1 cellular context compared by ENCODE assay signal in the genomic region with DNA sequence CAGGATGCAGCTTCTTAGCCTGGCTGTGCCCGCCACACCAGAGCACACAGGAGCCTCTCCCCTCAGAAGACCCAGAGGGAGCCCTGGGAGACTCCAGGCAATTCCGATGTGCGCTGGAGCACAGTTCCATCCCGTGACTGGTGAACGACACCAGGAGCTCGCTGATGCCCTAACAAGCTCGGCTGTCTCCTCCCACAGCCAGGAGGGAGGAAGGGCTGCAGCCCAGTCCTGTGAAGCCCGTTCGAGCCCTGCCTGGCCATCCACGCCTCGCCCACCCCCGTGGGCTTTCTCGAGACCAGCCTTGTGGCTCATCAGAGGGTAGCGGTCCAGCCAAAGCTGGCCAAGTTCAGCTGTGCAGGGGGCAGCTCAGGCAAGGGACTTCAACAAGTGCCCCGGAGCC.
TF ChIP-seq lines count a peak whose summit lies in the region.

No MANE protein-coding gene starts in this region.

TF ChIP-seq in HepG2, 621 proteins besides CTCF, POLR2A, EP300 and RAD21:
- TF ChIP-seq BORCS8-MEF2B (CRISPR knock-in tag; IDR thresholded peaks at IDR 0.05), result no peak
- TF ChIP-seq ZSCAN9 (CRISPR knock-in tag; IDR thresholded peaks at IDR 0.05; ENCODE audit: borderline replicate concordance), result no peak
- no peak for TF ChIP-seq HNRNPL (IDR thresholded peaks at IDR 0.05; ENCODE audit: low read depth, low read length)
- TF ChIP-seq ERF (CRISPR knock-in tag; IDR thresholded peaks at IDR 0.05), result no peak
